Comparison of ENCODE assay signal across 24 cellular contexts in genomic region chr2:98705333-98705617, GRCh38. TPM values are rescaled to one million over a fixed set of nuclear protein-coding genes. Genes with fewer than 3 reads are reported as not detected.
DNase-seq lines count a peak whose midpoint lies in the region; ATAC-seq, FAIRE-seq and TF ChIP-seq lines count a peak whose summit lies in the region.
"Had no signal": no experiment of that assay in that cellular context is flagged by ENCODE, and none has a peak within 500 bp of the region (broad histone marks: within the 10 kb centered on the region; RNA-seq: fewer than 3 reads in every experiment).

No MANE protein-coding gene starts in this region.

- POLR2A ChIA-PET in T-cell (lab: Charles Lee): interaction anchor here (0.6 to 1.5 kb wide), 5 partner anchors 12 to 619 kb away, joined by 3 to 5 read pairs (median 4); no protein-coding TSS in a partner anchor

- FAIRE-seq in bronchial epithelial cell (lab: Jason Lieb, UNC): peak; percentile 40

- CTCF ChIA-PET in T-cell (lab: Charles Lee): interaction anchor here in 1 of 2 donors (0.6 kb wide), 1 partner anchor 61 kb away, joined by 5 read pairs; no protein-coding TSS in a partner anchor

- H3K9me2 ChIP-seq in GM23248 (ENCODE audit: insufficient read depth): no peaks in the 10 kb centered on the region

- H3K4me1 ChIP-seq in GM23248 (ENCODE audit: insufficient read depth): no peaks in the 10 kb centered on the region

- no peak overlapping the region for H3K27ac ChIP-seq in GM23248
- H3K27ac ChIP-seq: breast epithelium, coronary artery, gastrocnemius medialis, left lung, thoracic aorta had no signal

- TF ChIP-seq CTCF in bronchial epithelial cell (IDR thresholded peaks at IDR 0.05; ENCODE audit: insufficient read depth, low read length, severe bottlenecking): no peak

- no peaks in the 10 kb centered on the region for H3F3A ChIP-seq in GM23248 (ENCODE audit: insufficient read depth)

- H3K9ac ChIP-seq in GM23248: no peak overlapping the region

- H3K36me3 ChIP-seq in bronchial epithelial cell (ENCODE audit: control insufficient read depth, insufficient read depth, low read length): no peaks in the 10 kb centered on the region
- no peaks in the 10 kb centered on the region for H3K36me3 ChIP-seq in GM23248 (ENCODE audit: low read depth)
- H3K36me3 ChIP-seq: breast epithelium, gastrocnemius medialis, left lung, thoracic aorta had no signal

- no peaks in the 10 kb centered on the region for H3K79me2 ChIP-seq in GM23248 (ENCODE audit: insufficient read depth)

- H3K27me3 ChIP-seq in bronchial epithelial cell (ENCODE audit: control insufficient read depth, insufficient read depth, low read length) (peaks cover 4% of the 10 kb centered on the region), GM23248 (replicated peaks; ENCODE audit: insufficient read depth) (peaks cover 4% of the 10 kb centered on the region; the same call in 1 of the 2 replicates)
- H3K27me3 ChIP-seq: breast epithelium, gastrocnemius medialis, left lung had no signal

- no peak overlapping the region for H2AFZ ChIP-seq in GM23248

- H3K4me1 Mint-ChIP-seq in activated naive CD8-positive, alpha-beta T cell (ENCODE audit: low read depth): peaks cover 80% of the 10 kb centered on the region
- peaks cover 65% of the 10 kb centered on the region for H3K4me1 Mint-ChIP-seq in activated naive CD8-positive, alpha-beta T cell treated with anti-CD3 and anti-CD28 coated beads for 36 hours
- peaks cover 81 to 88% (median 86%) of the 10 kb centered on the region in 3 donors for H3K4me1 Mint-ChIP-seq in T-cell
- H3K4me1 Mint-ChIP-seq in stimulated activated effector memory CD8-positive, alpha-beta T cell treated with anti-CD3 and anti-CD28 coated beads, Interleukin-12 subunit alpha, Interleukin-12 subunit beta, amount 100 ng/mL, for 72 hours: peaks cover 72% of the 10 kb centered on the region

- ATAC-seq in T-cell (replicated peaks in 1 of 4) (no peak), HG03280 (IDR thresholded peaks at IDR 0.05; ENCODE audit: unreplicated experiment) (no peak)
- no peak for ATAC-seq in stimulated activated effector memory CD8-positive, alpha-beta T cell treated with anti-CD3 and anti-CD28 coated beads, Interleukin-12 subunit alpha, Interleukin-12 subunit beta, amount 100 ng/mL, for 72 hours
- ATAC-seq: gastrocnemius medialis; natural killer cell; Panc1; stimulated activated naive B cell treated with anti-CD40 and anti-IgM and Interleukin-4, amounts not matched to agents 10 μg/mL and 1 μg/mL and 100 μg/mL, for 72 hours had no signal

- H3K9me3 Mint-ChIP-seq in activated naive CD8-positive, alpha-beta T cell (ENCODE audit: low read depth): no peaks in the 10 kb centered on the region
- H3K9me3 Mint-ChIP-seq in activated naive CD8-positive, alpha-beta T cell treated with anti-CD3 and anti-CD28 coated beads for 36 hours: no peaks in the 10 kb centered on the region
- H3K9me3 Mint-ChIP-seq in T-cell: no peaks in the 10 kb centered on the region
- H3K9me3 Mint-ChIP-seq in stimulated activated effector memory CD8-positive, alpha-beta T cell treated with anti-CD3 and anti-CD28 coated beads, Interleukin-12 subunit alpha, Interleukin-12 subunit beta, amount 100 ng/mL, for 72 hours: no peaks in the 10 kb centered on the region
- H3K9me3 Mint-ChIP-seq: activated T-helper 2 cell treated with anti-CD3 and anti-CD28 coated beads, Interferon-gamma antibody, Interleukin-2, Interleukin-4, amounts not matched to agents 10 μg/mL and 5 μg/mL and 100 μg/mL, durations not matched to agents 14 hours and 24 hours and 36 hours; CD4-positive, CD25-positive, alpha-beta regulatory T cell; immature natural killer cell; natural killer cell; stimulated activated naive B cell treated with anti-CD40 and anti-IgM and Interleukin-4, amounts not matched to agents 10 μg/mL and 1 μg/mL and 100 μg/mL, for 72 hours had no signal

- H4K20me1 ChIP-seq in GM23248 (ENCODE audit: insufficient read depth): no peaks in the 10 kb centered on the region

- WGBS in GM23248 (ENCODE audit: low coverage in 1 of 2, low lambda C conversion rate in 2 of 2, missing lambda C conversion rate in 2 of 2), 2 experiments: 50 to 59% methylated on average over 3 of the region's 3 CpGs

- H3K27me3 Mint-ChIP-seq in activated naive CD8-positive, alpha-beta T cell: no peaks in the 10 kb centered on the region
- H3K27me3 Mint-ChIP-seq in activated naive CD8-positive, alpha-beta T cell treated with anti-CD3 and anti-CD28 coated beads for 36 hours: no peaks in the 10 kb centered on the region
- no peaks in the 10 kb centered on the region for H3K27me3 Mint-ChIP-seq in T-cell
- H3K27me3 Mint-ChIP-seq: CD4-positive, CD25-positive, alpha-beta regulatory T cell; stimulated activated naive B cell treated with anti-CD40 and anti-IgM and Interleukin-4, amounts not matched to agents 10 μg/mL and 1 μg/mL and 100 μg/mL, for 72 hours had no signal

- no peak overlapping the region for H3K4me2 ChIP-seq in GM23248 (ENCODE audit: unreplicated experiment)
- H3K4me2 ChIP-seq: smooth muscle cell had no signal

- no peak overlapping the region for H3K4me3 ChIP-seq in bronchial epithelial cell (ENCODE audit: low read depth, low read length)
- H3K4me3 ChIP-seq in GM23248: no peak overlapping the region
- H3K4me3 ChIP-seq: breast epithelium, coronary artery, gastrocnemius medialis, left lung, smooth muscle cell, thoracic aorta had no signal

- peak overlapping the region; percentile 97 for H3K27ac Mint-ChIP-seq in activated naive CD8-positive, alpha-beta T cell
- no peak overlapping the region for H3K27ac Mint-ChIP-seq in activated naive CD8-positive, alpha-beta T cell treated with anti-CD3 and anti-CD28 coated beads for 36 hours
- H3K27ac Mint-ChIP-seq in T-cell: peak overlapping the region; percentile 25 to 71
- H3K27ac Mint-ChIP-seq in stimulated activated effector memory CD8-positive, alpha-beta T cell treated with anti-CD3 and anti-CD28 coated beads, Interleukin-12 subunit alpha, Interleukin-12 subunit beta, amount 100 ng/mL, for 72 hours: peak overlapping the region; percentile 87
- H3K27ac Mint-ChIP-seq: activated T-helper 2 cell treated with anti-CD3 and anti-CD28 coated beads, Interferon-gamma antibody, Interleukin-2, Interleukin-4, amounts not matched to agents 10 μg/mL and 5 μg/mL and 100 μg/mL, durations not matched to agents 14 hours and 24 hours and 36 hours; natural killer cell; stimulated activated naive B cell treated with anti-CD40 and anti-IgM and Interleukin-4, amounts not matched to agents 10 μg/mL and 1 μg/mL and 100 μg/mL, for 72 hours had no signal

- in situ Hi-C loops in GM23248 (cut with MboI): no loop called here

- H3K4me3 Mint-ChIP-seq in activated naive CD8-positive, alpha-beta T cell: no peak overlapping the region
- H3K4me3 Mint-ChIP-seq in activated naive CD8-positive, alpha-beta T cell treated with anti-CD3 and anti-CD28 coated beads for 36 hours: no peak overlapping the region
- H3K4me3 Mint-ChIP-seq in T-cell: peak overlapping the region in 1 of 3 donors; percentile 49
- H3K4me3 Mint-ChIP-seq in stimulated activated effector memory CD8-positive, alpha-beta T cell treated with anti-CD3 and anti-CD28 coated beads, Interleukin-12 subunit alpha, Interleukin-12 subunit beta, amount 100 ng/mL, for 72 hours: no peak overlapping the region
- H3K4me3 Mint-ChIP-seq: immature natural killer cell; natural killer cell; stimulated activated naive B cell treated with anti-CD40 and anti-IgM and Interleukin-4, amounts not matched to agents 10 μg/mL and 1 μg/mL and 100 μg/mL, for 72 hours had no signal

- no peaks in the 10 kb centered on the region for H3K9me3 ChIP-seq in GM23248 (ENCODE audit: low read depth)
- H3K9me3 ChIP-seq: breast epithelium, gastrocnemius medialis, left lung, thoracic aorta had no signal

- H3K36me3 Mint-ChIP-seq in activated naive CD8-positive, alpha-beta T cell: peaks cover 4% of the 10 kb centered on the region
- peaks cover 15% of the 10 kb centered on the region for H3K36me3 Mint-ChIP-seq in activated naive CD8-positive, alpha-beta T cell treated with anti-CD3 and anti-CD28 coated beads for 36 hours
- peaks cover 36% of the 10 kb centered on the region for H3K36me3 Mint-ChIP-seq in T-cell
- peaks cover 6% of the 10 kb centered on the region for H3K36me3 Mint-ChIP-seq in stimulated activated effector memory CD8-positive, alpha-beta T cell treated with anti-CD3 and anti-CD28 coated beads, Interleukin-12 subunit alpha, Interleukin-12 subunit beta, amount 100 ng/mL, for 72 hours
- H3K36me3 Mint-ChIP-seq: immature natural killer cell; natural killer cell; stimulated activated naive B cell treated with anti-CD40 and anti-IgM and Interleukin-4, amounts not matched to agents 10 μg/mL and 1 μg/mL and 100 μg/mL, for 72 hours had no signal

- DNase-seq in activated naive CD8-positive, alpha-beta T cell treated with anti-CD3 and anti-CD28 coated beads for 36 hours: no peak
- DNase-seq in T-cell (no peak), bronchial epithelial cell (ENCODE audit: low read depth) (no peak), GM23248 (no peak)
- no peak for DNase-seq in stimulated activated effector memory CD8-positive, alpha-beta T cell treated with anti-CD3 and anti-CD28 coated beads, Interleukin-12 subunit alpha, Interleukin-12 subunit beta, amount 100 ng/mL, for 72 hours (ENCODE audit: low spot score in 2 of 2)
- DNase-seq: activated CD4-positive, alpha-beta T cell treated with anti-CD3 and anti-CD28 coated beads for 1 hour; amniotic stem cell; CD4-positive, CD25-positive, alpha-beta regulatory T cell; DMS79 treated with DMSO at 0.1 percent for 48 hours; gastrocnemius medialis; GOT3; hippocampal formation; immature natural killer cell; left lung; natural killer cell; stimulated activated naive B cell treated with anti-CD40 and anti-IgM and Interleukin-4, amounts not matched to agents 10 μg/mL and 1 μg/mL and 100 μg/mL, for 72 hours had no signal

RNA-seq across cellular contexts. Expression of gene MGAT4A, which starts 25.7 kb away (rescaled TPM):
- 10 to 100 TPM; 45.1 to 49.3 TPM for total RNA-seq in activated naive CD8-positive, alpha-beta T cell treated with anti-CD3 and anti-CD28 coated beads for 36 hours
- total RNA-seq in T-cell: 100 to 1,000 TPM; 185 to 220 (median 199) TPM
- 3.9 and 6.0 TPM in 2 replicates for total RNA-seq in bronchial epithelial cell
- total RNA-seq in GM23248 (2014; rRNA removed; shearing (Covaris generic)): under 0.01 TPM in 1 of 2 replicates, not detected in the other
- not detected in 2 replicates for polyA plus RNA-seq in GM23248 (2016; fragmentation: Nextera tagmentation; extraction: Ambion mirVana)
